ENCODE assay signal across 8 cellular contexts in genomic region chr15:81995084-81995483, GRCh38. TPM values are rescaled to one million over a fixed set of nuclear protein-coding genes. Genes with fewer than 3 reads are reported as not detected.
DNase-seq lines count a peak whose midpoint lies in the region; ATAC-seq and TF ChIP-seq lines count a peak whose summit lies in the region.
"Not testable (repeated sequence)": the region's sequence is repeated elsewhere in the genome, so short reads cannot be mapped to it uniquely, and the experiment has no call there.
"Had no signal": no experiment of that assay in that cellular context is flagged by ENCODE, and none has a peak within 500 bp of the region (broad histone marks: within the 10 kb centered on the region; RNA-seq: fewer than 3 reads in every experiment).

No MANE protein-coding gene starts in this region.

- not testable (repeated sequence) for H3K36me3 Mint-ChIP-seq in activated naive CD8-positive, alpha-beta T cell treated with anti-CD3 and anti-CD28 coated beads, Interleukin-2, amount 10 ng/mL, durations not matched to agents 7 days and 5 days; endothelial cell (ENCODE audit: low read depth, unreplicated experiment)
- H3K36me3 Mint-ChIP-seq in nephron progenitor cell (ENCODE audit: low read depth), result peaks cover 51% of the 10 kb centered on the region

- ATAC-seq in activated naive CD8-positive, alpha-beta T cell treated with anti-CD3 and anti-CD28 coated beads, Interleukin-2, amount 10 ng/mL, durations not matched to agents 7 days and 5 days (ENCODE audit: low read depth), result not testable (repeated sequence)

- H3K4me3 Mint-ChIP-seq in activated naive CD8-positive, alpha-beta T cell treated with anti-CD3 and anti-CD28 coated beads, Interleukin-2, amount 10 ng/mL, durations not matched to agents 7 days and 5 days, result peak overlapping the region; percentile 9
- H3K4me3 Mint-ChIP-seq in endothelial cell (ENCODE audit: unreplicated experiment), result peak overlapping the region; percentile 87
- peak overlapping the region; percentile 88 for H3K4me3 Mint-ChIP-seq in nephron progenitor cell

- not testable (repeated sequence) for TF ChIP-seq CTCF in VCaP (conservative IDR thresholded peaks at IDR 0.05); endothelial cell (IDR thresholded peaks at IDR 0.05; ENCODE audit: unreplicated experiment); nephron progenitor cell (IDR thresholded peaks at IDR 0.05)

- H3K9me3 ChIP-seq in iPS-18c (ENCODE audit: control insufficient read depth, insufficient read depth, low read length), result not testable (repeated sequence)

- DNase-seq in ELF-1 (ENCODE audit: low read depth, low spot score) (peak; percentile 8), NCI-H146 (lab: John Stamatoyannopoulos, UW) (peak; percentile 46)
- not testable (repeated sequence) for DNase-seq in activated naive CD8-positive, alpha-beta T cell treated with anti-CD3 and anti-CD28 coated beads, Interleukin-2, amount 10 ng/mL, durations not matched to agents 7 days and 5 days; endothelial cell (ENCODE audit: low spot score); nephron progenitor cell

- H3K27ac ChIP-seq in VCaP, result peak overlapping the region; percentile 82

- H3K4me3 ChIP-seq in iPS-18c (ENCODE audit: insufficient read depth, low read depth, low read length), result peak overlapping the region; percentile 41; the same call in 1 of the 2 replicates

- POLR2A ChIA-PET in activated naive CD8-positive, alpha-beta T cell treated with anti-CD3 and anti-CD28 coated beads, Interleukin-2, amount 10 ng/mL, durations not matched to agents 7 days and 5 days (lab: Charles Lee), result not testable (repeated sequence)

- not testable (repeated sequence) for H3K27ac Mint-ChIP-seq in activated naive CD8-positive, alpha-beta T cell treated with anti-CD3 and anti-CD28 coated beads, Interleukin-2, amount 10 ng/mL, durations not matched to agents 7 days and 5 days; nephron progenitor cell
- peak overlapping the region; percentile 68 for H3K27ac Mint-ChIP-seq in endothelial cell (ENCODE audit: unreplicated experiment)

- not testable (repeated sequence) for H3K27me3 Mint-ChIP-seq in activated naive CD8-positive, alpha-beta T cell treated with anti-CD3 and anti-CD28 coated beads, Interleukin-2, amount 10 ng/mL, durations not matched to agents 7 days and 5 days; endothelial cell (ENCODE audit: unreplicated experiment); nephron progenitor cell (ENCODE audit: low read depth, poor library complexity)

- not testable (repeated sequence) for H3K9me3 Mint-ChIP-seq in activated naive CD8-positive, alpha-beta T cell treated with anti-CD3 and anti-CD28 coated beads, Interleukin-2, amount 10 ng/mL, durations not matched to agents 7 days and 5 days; endothelial cell (ENCODE audit: unreplicated experiment)
- H3K9me3 Mint-ChIP-seq in nephron progenitor cell, result peaks cover 54% of the 10 kb centered on the region

- not testable (repeated sequence) for H3K4me1 Mint-ChIP-seq in activated naive CD8-positive, alpha-beta T cell treated with anti-CD3 and anti-CD28 coated beads, Interleukin-2, amount 10 ng/mL, durations not matched to agents 7 days and 5 days; endothelial cell (ENCODE audit: unreplicated experiment)
- H3K4me1 Mint-ChIP-seq in nephron progenitor cell, result peaks cover 14% of the 10 kb centered on the region

RNA-seq across cellular contexts. Expression of gene MEX3B, which starts 50.7 kb away (rescaled TPM):
- total RNA-seq in activated naive CD8-positive, alpha-beta T cell treated with anti-CD3 and anti-CD28 coated beads, Interleukin-2, amount 10 ng/mL, durations not matched to agents 7 days and 5 days, result under 1 TPM; 0.51 to 0.75 TPM
- 98.2 TPM for total RNA-seq in endothelial cell (ENCODE audit: unreplicated experiment)
- total RNA-seq: G401 had no signal

Comparison
In these comparisons a context has a peak if more than half of its experiments do, and no peak if none do; other contexts are left out.
1. H3K4me3 Mint-ChIP-seq: peak in every context shown above with its lines; median percentile 88 in nephron progenitor cell; 87 in endothelial cell; 9 in activated naive CD8-positive, alpha-beta T cell treated with anti-CD3 and anti-CD28 coated beads, Interleukin-2, amount 10 ng/mL, durations not matched to agents 7 days and 5 days.
2. RNA of gene MEX3B, which starts 50.7 kb away (total RNA-seq): 98.2 TPM in endothelial cell (single experiment); 0.51 to 0.75 TPM in activated naive CD8-positive, alpha-beta T cell treated with anti-CD3 and anti-CD28 coated beads, Interleukin-2, amount 10 ng/mL, durations not matched to agents 7 days and 5 days; every median in the first group is over 10 times any median in the second.